Comparison of ENCODE assay signal across 8 cellular contexts in genomic region chr10:124916585-124917167, GRCh38. TPM values are rescaled to one million over a fixed set of nuclear protein-coding genes. Genes with fewer than 3 reads are reported as not detected.
DNase-seq lines count a peak whose midpoint lies in the region; ATAC-seq and TF ChIP-seq lines count a peak whose summit lies in the region.

No MANE protein-coding gene starts in this region.

- peak overlapping the region; percentile 93 for H3K27ac Mint-ChIP-seq in HFFc6
- H3K27ac Mint-ChIP-seq in activated naive CD4-positive, alpha-beta T cell treated with anti-CD3 and anti-CD28 coated beads, Interleukin-2, amount 50 U/mL, for 72 hours = peak overlapping the region; percentile 92 to 96

- peak overlapping the region; percentile 93 for H3K4me3 Mint-ChIP-seq in HFFc6

- DNase-seq in GM06990 (ENCODE audit: extremely low read depth, insufficient read length) (peak; percentile 97), HFFc6 (peak; percentile 95), NAMALWA (ENCODE audit: low spot score) (peak; percentile 97), SK-N-MC (ENCODE audit: low read depth, low spot score) (no peak), glomerular visceral epithelial cell (ENCODE audit: extremely low spot score) (peak; percentile 98), occipital lobe (lab: John Stamatoyannopoulos, UW) (peak; percentile 91)
- peak; percentile 97 for DNase-seq in activated naive CD4-positive, alpha-beta T cell treated with anti-CD3 and anti-CD28 coated beads, Interleukin-2, amount 50 U/mL, for 72 hours (ENCODE audit: low spot score in 2 of 2)

- H3K27me3 Mint-ChIP-seq in HFFc6 (ENCODE audit: insufficient read depth) = no peaks in the 10 kb centered on the region; the same call in 1 of the 2 replicates

- peak overlapping the region; percentile 95 for H3K9ac ChIP-seq in SK-N-MC (ENCODE audit: insufficient read length)

- no peaks in the 10 kb centered on the region for H3K9me3 ChIP-seq in SK-N-MC (ENCODE audit: low read depth, low read length)

- peak overlapping the region; percentile 68; the same call in 1 of the 2 replicates for H3K27ac ChIP-seq in SK-N-MC
- H3K27ac ChIP-seq in temporal lobe (ENCODE audit: low read depth, low read length) = peak overlapping the region; percentile 77

- TF ChIP-seq CTCF in GM06990 (IDR thresholded peaks at IDR 0.05; ENCODE audit: insufficient read depth, low read length, poor library complexity, severe bottlenecking) (no peak), HFFc6 (IDR thresholded peaks at IDR 0.05) (no peak)

- no peaks in the 10 kb centered on the region for H3K36me3 ChIP-seq in GM06990 (ENCODE audit: control insufficient read depth, insufficient read depth, low read length)
- H3K36me3 ChIP-seq in SK-N-MC (ENCODE audit: insufficient read depth, low read length) = no peaks in the 10 kb centered on the region

- peaks cover 53% of the 10 kb centered on the region for H3K4me1 Mint-ChIP-seq in HFFc6 (ENCODE audit: low read depth)

- H3K4me3 ChIP-seq in GM06990 (replicated peaks; ENCODE audit: low read depth, low read length) (peak overlapping the region; percentile 98), SK-N-MC (peak overlapping the region; percentile 87)

- no peaks in the 10 kb centered on the region for H3K27me3 ChIP-seq in GM06990 (replicated peaks; ENCODE audit: control insufficient read depth, insufficient read depth, low read length)

- H3K36me3 Mint-ChIP-seq in HFFc6 (ENCODE audit: low read depth) = no peaks in the 10 kb centered on the region; the same call in none of the 2 replicates
- H3K36me3 Mint-ChIP-seq in activated naive CD4-positive, alpha-beta T cell treated with anti-CD3 and anti-CD28 coated beads, Interleukin-2, amount 50 U/mL, for 72 hours = peaks cover 4 to 6% of the 10 kb centered on the region in 2 donors

- peak; percentile 98 for ATAC-seq in activated naive CD4-positive, alpha-beta T cell treated with anti-CD3 and anti-CD28 coated beads, Interleukin-2, amount 50 U/mL, for 72 hours

- H3K9me3 Mint-ChIP-seq in HFFc6 = no peaks in the 10 kb centered on the region
- H3K9me3 Mint-ChIP-seq in activated naive CD4-positive, alpha-beta T cell treated with anti-CD3 and anti-CD28 coated beads, Interleukin-2, amount 50 U/mL, for 72 hours = no peaks in the 10 kb centered on the region

RNA-seq across cellular contexts. Expression of gene ZRANB1, which starts 25.2 kb away (rescaled TPM):
- total RNA-seq in HFFc6 (2021; fragmentation: NEBNext Ultra II Directional; extraction: Animal tissue kit (Norgen Biotek cat#: 25700)) = 10 to 100 TPM; 11.8 to 13.6 (median 12.6) TPM
- total RNA-seq in activated naive CD4-positive, alpha-beta T cell treated with anti-CD3 and anti-CD28 coated beads, Interleukin-2, amount 50 U/mL, for 72 hours = 10 to 100 TPM; 10.4 to 12.3 TPM
- total RNA-seq in occipital lobe (78.6 TPM), temporal lobe (53.6 TPM)
